Comparison of ENCODE assay signal across 13 cellular contexts in genomic region chr2:38737925-38738324, GRCh38. TPM values are rescaled to one million over a fixed set of nuclear protein-coding genes. Genes with fewer than 3 reads are reported as not detected.
DNase-seq lines count a peak whose midpoint lies in the region; ATAC-seq and TF ChIP-seq lines count a peak whose summit lies in the region.
"Had no signal": no experiment of that assay in that cellular context is flagged by ENCODE, and none has a peak within 500 bp of the region (broad histone marks: within the 10 kb centered on the region; RNA-seq: fewer than 3 reads in every experiment).

No MANE protein-coding gene starts in this region.

- H3K4me1 Mint-ChIP-seq in GM23338 (peaks cover 21% of the 10 kb centered on the region), immature natural killer cell (peaks cover 7 to 19% of the 10 kb centered on the region in 2 donors)
- H3K4me1 Mint-ChIP-seq in activated CD4-positive, alpha-beta memory T cell treated with anti-CD3 and anti-CD28 coated beads, Interleukin-2, amount 10 ng/mL, durations not matched to agents 7 days and 5 days = peaks cover 35% of the 10 kb centered on the region

- H2AFZ ChIP-seq in GM23338 = no peak overlapping the region

- H3K36me3 ChIP-seq in GM23338 (ENCODE audit: insufficient read depth) (peaks cover 12% of the 10 kb centered on the region), sigmoid colon (peaks cover 5 to 15% (median 7%) of the 10 kb centered on the region in 4 donors)

- H3K9me3 ChIP-seq in sigmoid colon = no peaks in the 10 kb centered on the region

- H3K9me3 Mint-ChIP-seq in GM23338 (peaks cover 10% of the 10 kb centered on the region; the same call in 2 of the 3 replicates), immature natural killer cell (no peaks in the 10 kb centered on the region)
- H3K9me3 Mint-ChIP-seq in activated CD4-positive, alpha-beta memory T cell treated with anti-CD3 and anti-CD28 coated beads, Interleukin-2, amount 10 ng/mL, durations not matched to agents 7 days and 5 days = no peaks in the 10 kb centered on the region
- H3K9me3 Mint-ChIP-seq: activated CD4-positive, alpha-beta T cell treated with anti-CD3 and anti-CD28 coated beads, Interleukin-2, amount 10 ng/mL, durations not matched to agents 7 days and 5 days had no signal

- no peak for TF ChIP-seq CTCF in GM23338 (conservative IDR thresholded peaks at IDR 0.05; ENCODE audit: low read depth in 2 of 2)
- no peak for TF ChIP-seq CTCF in sigmoid colon (IDR thresholded peaks at IDR 0.05)

- H3K79me2 ChIP-seq in GM23338 (replicated peaks; ENCODE audit: insufficient read depth) = peaks cover 10% of the 10 kb centered on the region; the same call in 1 of the 2 replicates

- peaks cover 16% of the 10 kb centered on the region for H3K4me1 ChIP-seq in GM23338 (ENCODE audit: insufficient read depth)
- H3K4me1 ChIP-seq in sigmoid colon = peaks cover 0 to 56% (median 29%) of the 10 kb centered on the region in 4 donors

- WGBS in sigmoid colon, 2 donors = 90 to 94% methylated on average over 3 of the region's 3 CpGs

- no peaks in the 10 kb centered on the region for H3K9me2 ChIP-seq in GM23338 (ENCODE audit: insufficient read depth)

- TF ChIP-seq POLR2A in sigmoid colon (IDR thresholded peaks at IDR 0.05) = no peak

- DNase-seq in GM23338 (ENCODE audit: low spot score) (no peak), immature natural killer cell (no peak), sigmoid colon (no peak), glomerular visceral epithelial cell (ENCODE audit: extremely low spot score) (no peak), EL (no peak)
- no peak for DNase-seq in activated CD4-positive, alpha-beta memory T cell treated with anti-CD3 and anti-CD28 coated beads, Interleukin-2, amount 10 ng/mL, durations not matched to agents 7 days and 5 days
- DNase-seq: activated CD4-positive, alpha-beta T cell treated with anti-CD3 and anti-CD28 coated beads, Interleukin-2, amount 10 ng/mL, durations not matched to agents 7 days and 5 days; NCI-H1436 treated with DMSO at 0.1 percent for 48 hours; stimulated activated CD4-positive, alpha-beta T cell treated with anti-CD3 and anti-CD28 coated beads, Interleukin-4, amount 100 ng/mL, for 4 hours; stimulated activated naive CD4-positive, alpha-beta T cell treated with Interleukin-2 at 50 U/mL for 16 hours had no signal

- CTCF ChIA-PET in activated CD4-positive, alpha-beta memory T cell treated with anti-CD3 and anti-CD28 coated beads, Interleukin-2, amount 10 ng/mL, durations not matched to agents 7 days and 5 days (lab: Charles Lee) = interaction anchor here (0.6 to 8.1 kb wide), 3 partner anchors 143 to 230 kb away, joined by 3 to 88 read pairs (median 3); no protein-coding TSS in a partner anchor

- H3F3A ChIP-seq in GM23338 (replicated peaks; ENCODE audit: low read depth) = peaks cover 15% of the 10 kb centered on the region; the same call in 1 of the 2 replicates

- intact Hi-C loops in sigmoid colon (cut with DNase I) = loop anchor here (5.0 kb wide), 1 partner anchor 136 kb away; the partner anchor contains the start of gene HNRNPLL

- H3K27ac ChIP-seq in GM23338 (ENCODE audit: low read depth) (peak overlapping the region; percentile 84), sigmoid colon (peak overlapping the region; percentile 74 to 85 (median 81))
- H3K27ac ChIP-seq: KMS-11 had no signal

- H3K4me3 Mint-ChIP-seq in GM23338 (no peak overlapping the region), immature natural killer cell (no peak overlapping the region)
- no peak overlapping the region for H3K4me3 Mint-ChIP-seq in activated CD4-positive, alpha-beta memory T cell treated with anti-CD3 and anti-CD28 coated beads, Interleukin-2, amount 10 ng/mL, durations not matched to agents 7 days and 5 days
- H3K4me3 Mint-ChIP-seq: activated CD4-positive, alpha-beta T cell treated with anti-CD3 and anti-CD28 coated beads, Interleukin-2, amount 10 ng/mL, durations not matched to agents 7 days and 5 days had no signal

- no peak for TF ChIP-seq EP300 in sigmoid colon (IDR thresholded peaks at IDR 0.05)

- H4K20me1 ChIP-seq in GM23338 (replicated peaks; ENCODE audit: insufficient read depth) = peaks cover 8% of the 10 kb centered on the region

- H3K27me3 ChIP-seq in GM23338 (ENCODE audit: insufficient read depth) (no peaks in the 10 kb centered on the region), sigmoid colon (no peaks in the 10 kb centered on the region)

- H3K4me3 ChIP-seq in GM23338 = no peak overlapping the region
- no peak overlapping the region for H3K4me3 ChIP-seq in sigmoid colon

- ATAC-seq in GM23338 (no peak), HG03025 (IDR thresholded peaks at IDR 0.05; ENCODE audit: low FRiP score, unreplicated experiment) (no peak), HG03342 (IDR thresholded peaks at IDR 0.05; ENCODE audit: unreplicated experiment) (no peak)

- POLR2A ChIA-PET in activated CD4-positive, alpha-beta memory T cell treated with anti-CD3 and anti-CD28 coated beads, Interleukin-2, amount 10 ng/mL, durations not matched to agents 7 days and 5 days (lab: Charles Lee) = interaction anchor here (0.6 to 13.9 kb wide), 2 partner anchors 13 to 181 kb away, joined by 3 to 170 read pairs; partner anchors contain the start of gene SRSF7

- H3K4me2 ChIP-seq in GM23338 = no peak overlapping the region
- H3K4me2 ChIP-seq: KMS-11 had no signal

- peak overlapping the region; percentile 85 for H3K27ac Mint-ChIP-seq in GM23338
- peak overlapping the region; percentile 7 for H3K27ac Mint-ChIP-seq in activated CD4-positive, alpha-beta memory T cell treated with anti-CD3 and anti-CD28 coated beads, Interleukin-2, amount 10 ng/mL, durations not matched to agents 7 days and 5 days
- H3K27ac Mint-ChIP-seq in immature natural killer cell = peak overlapping the region in 5 of 6 donors; percentile 13 to 78 (median 41)

- H3K36me3 Mint-ChIP-seq in GM23338 (ENCODE audit: low read depth) (peaks cover 56% of the 10 kb centered on the region), immature natural killer cell (peaks cover 7 to 28% (median 25%) of the 10 kb centered on the region in 3 donors)
- peaks cover 65% of the 10 kb centered on the region for H3K36me3 Mint-ChIP-seq in activated CD4-positive, alpha-beta memory T cell treated with anti-CD3 and anti-CD28 coated beads, Interleukin-2, amount 10 ng/mL, durations not matched to agents 7 days and 5 days (ENCODE audit: low read depth)

- H3K27me3 Mint-ChIP-seq in GM23338 (ENCODE audit: insufficient read depth, low read depth, poor library complexity) (peaks cover 17% of the 10 kb centered on the region), immature natural killer cell (ENCODE audit: low read depth in 3 of 3) (peaks cover 3 to 5% (median 4%) of the 10 kb centered on the region in 3 donors)
- H3K27me3 Mint-ChIP-seq in activated CD4-positive, alpha-beta memory T cell treated with anti-CD3 and anti-CD28 coated beads, Interleukin-2, amount 10 ng/mL, durations not matched to agents 7 days and 5 days = no peaks in the 10 kb centered on the region
- H3K27me3 Mint-ChIP-seq: activated CD4-positive, alpha-beta T cell treated with anti-CD3 and anti-CD28 coated beads, Interleukin-2, amount 10 ng/mL, durations not matched to agents 7 days and 5 days had no signal

TF ChIP-seq in GM23338, 12 proteins besides CTCF, POLR2A, EP300 and RAD21 (continues in another document):
- TF ChIP-seq REST (IDR thresholded peaks at IDR 0.05; ENCODE audit: unreplicated experiment) (no peak), JUNB (IDR thresholded peaks at IDR 0.05; ENCODE audit: unreplicated experiment) (no peak), POLR2AphosphoS5 (IDR thresholded peaks at IDR 0.05; ENCODE audit: low read depth) (no peak)

RNA-seq across cellular contexts. Expression of gene SRSF7, which starts 13.2 kb away (rescaled TPM):
- 251 and 274 TPM in 2 replicates for total RNA-seq in GM23338 (2014; rRNA removed; shearing (Covaris generic))
- polyA plus RNA-seq in GM23338 (2016; fragmentation: Nextera tagmentation; extraction: Ambion mirVana) (534 and 572 TPM in 2 replicates), immature natural killer cell (100 to 1,000 TPM; 171 to 209 (median 203) TPM), sigmoid colon (100 to 1,000 TPM in 1 of 3 donors, 10 to 100 TPM in 2; 55.9 to 146 (median 78.6) TPM)
- 100 to 1,000 TPM; 243 to 249 TPM for total RNA-seq in activated CD4-positive, alpha-beta memory T cell treated with anti-CD3 and anti-CD28 coated beads, Interleukin-2, amount 10 ng/mL, durations not matched to agents 7 days and 5 days
- 100 to 1,000 TPM in 2 of 4 donors, 10 to 100 TPM in 2; 73.1 to 140 (median 97.0) TPM for total RNA-seq in sigmoid colon

RNA-seq across cellular contexts. Expression of gene GEMIN6, which starts 40.1 kb away (rescaled TPM):
- 11.8 and 12.5 TPM in 2 replicates for total RNA-seq in GM23338 (2014; rRNA removed; shearing (Covaris generic))
- polyA plus RNA-seq in GM23338 (2016; fragmentation: Nextera tagmentation; extraction: Ambion mirVana) = 38.6 and 43.5 TPM in 2 replicates
- 10 to 100 TPM; 12.0 to 15.3 TPM for total RNA-seq in activated CD4-positive, alpha-beta memory T cell treated with anti-CD3 and anti-CD28 coated beads, Interleukin-2, amount 10 ng/mL, durations not matched to agents 7 days and 5 days
- polyA plus RNA-seq in immature natural killer cell = 10 to 100 TPM in 1 of 3 donors, 1 to 10 TPM in 2; 5.8 to 13.6 (median 7.9) TPM
- 10 to 100 TPM in 2 of 4 donors, 1 to 10 TPM in 2; 5.4 to 11.1 (median 8.1) TPM for total RNA-seq in sigmoid colon
- polyA plus RNA-seq in sigmoid colon = 10 to 100 TPM in 1 of 3 donors, 1 to 10 TPM in 2; 5.5 to 10.2 (median 6.6) TPM

Comparison
In these comparisons a context has a peak if more than half of its experiments do, and no peak if none do; other contexts are left out.
1. H3K27ac Mint-ChIP-seq: peak in every context shown above with its lines; median percentile 85 in GM23338; 41 in immature natural killer cell; 7 in activated CD4-positive, alpha-beta memory T cell treated with anti-CD3 and anti-CD28 coated beads, Interleukin-2, amount 10 ng/mL, durations not matched to agents 7 days and 5 days.